8 cellular contexts compared by ENCODE assay signal in the genomic region with DNA sequence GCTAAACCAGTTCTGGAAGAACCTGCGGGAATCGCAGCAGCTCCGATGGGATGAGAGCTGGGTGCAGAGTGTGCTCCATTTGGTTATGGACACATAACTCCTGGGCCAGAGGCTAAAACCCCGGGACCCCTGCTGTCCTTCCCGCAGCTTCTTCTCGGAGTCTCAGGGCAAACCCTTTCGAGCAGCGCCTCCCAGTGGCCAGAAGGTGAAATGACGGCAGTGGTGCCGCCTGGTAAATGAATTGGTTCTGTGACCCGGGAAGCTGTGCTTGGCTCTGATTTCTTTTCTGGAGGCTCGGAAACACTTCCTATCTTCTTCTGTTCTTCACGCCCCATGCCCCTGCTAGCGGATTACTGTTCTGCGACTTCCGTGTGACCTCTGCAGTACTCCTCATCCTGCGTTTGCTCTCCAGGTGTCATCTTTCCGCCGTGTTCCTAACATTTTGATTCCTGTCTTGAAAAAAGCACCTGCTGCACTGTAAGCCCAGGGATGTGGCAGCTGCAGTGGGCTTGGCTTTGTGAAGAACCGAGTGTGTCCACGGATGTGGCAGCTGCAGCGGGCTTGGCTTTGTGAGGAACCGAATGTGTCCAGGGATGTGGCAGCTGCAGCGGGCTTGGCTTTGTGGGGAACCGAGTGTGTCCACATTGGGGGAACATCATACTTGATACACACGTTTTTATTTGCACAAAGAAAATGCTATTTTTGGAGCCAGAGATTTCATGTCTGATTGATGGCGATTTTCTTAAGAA.
DNase-seq lines count a peak whose midpoint lies in the region; ATAC-seq and TF ChIP-seq lines count a peak whose summit lies in the region.
"Not testable (repeated sequence)": the region's sequence is repeated elsewhere in the genome, so short reads cannot be mapped to it uniquely, and the experiment has no call there.

No MANE protein-coding gene starts in this region.

- H3K9me3 ChIP-seq in DND-41 (ENCODE audit: insufficient read depth, low read length, severe bottlenecking); Loucy (ENCODE audit: insufficient read depth, low read depth, low read length); hepatocyte (ENCODE audit: low read depth); testis: not testable (repeated sequence)

- H3F3A ChIP-seq in Loucy (ENCODE audit: low read depth): not testable (repeated sequence)

- H2AFZ ChIP-seq in DND-41 (ENCODE audit: low read depth, low read length); Loucy (ENCODE audit: low read length); hepatocyte: not testable (repeated sequence)

- DNase-seq in DND-41: peak; percentile 71
- not testable (repeated sequence) for DNase-seq in RWPE1 (ENCODE audit: low spot score); hepatocyte (ENCODE audit: low spot score)
- DNase-seq in activated CD8-positive, alpha-beta memory T cell treated with anti-CD3 and anti-CD28 coated beads, Interleukin-2, amount 50 U/mL, for 4 hours: peak; percentile 54
- DNase-seq in central memory CD4-positive, alpha-beta T cell: peak; percentile 31
- DNase-seq in pons (ENCODE audit: low spot score): peak; percentile 25
- DNase-seq in testis: peak; percentile 59

- intact Hi-C loops in testis (cut with DNase I; ENCODE audit: low total_unique reads): not testable (repeated sequence)

- H4K20me1 ChIP-seq in DND-41 (ENCODE audit: insufficient read depth, low read length); Loucy (ENCODE audit: insufficient read depth, low read length, poor library complexity, severe bottlenecking); hepatocyte (ENCODE audit: insufficient read depth, poor library complexity, severe bottlenecking): not testable (repeated sequence)

- POLR2A ChIA-PET in RWPE1 (lab: Yijun Ruan, JAX; ENCODE audit: low non-redundant PET): not testable (repeated sequence)

- not testable (repeated sequence) for H3K36me3 ChIP-seq in DND-41 (ENCODE audit: insufficient read depth, low read length); Loucy (ENCODE audit: insufficient read depth, low read length); hepatocyte (replicated peaks; ENCODE audit: insufficient read depth, low read depth); testis (ENCODE audit: low read depth, missing control alignments)

- not testable (repeated sequence) for TF ChIP-seq POLR2A in testis (IDR thresholded peaks at IDR 0.05)

- H3K79me2 ChIP-seq in DND-41 (ENCODE audit: insufficient read depth, low read length); Loucy (ENCODE audit: insufficient read depth, low read length); hepatocyte: not testable (repeated sequence)

- peaks cover 31% of the 10 kb centered on the region for H3K4me1 ChIP-seq in DND-41 (ENCODE audit: insufficient read depth, low read length)
- not testable (repeated sequence) for H3K4me1 ChIP-seq in Loucy (ENCODE audit: insufficient read depth, low read length, poor library complexity, severe bottlenecking); hepatocyte (ENCODE audit: insufficient read depth); testis

- H3K9ac ChIP-seq in DND-41 (ENCODE audit: low read depth, low read length); Loucy (ENCODE audit: low read depth, low read length, poor library complexity, severe bottlenecking): not testable (repeated sequence)

- CTCF ChIA-PET in RWPE1 (lab: Yijun Ruan, JAX): interaction anchor here (0.7 kb wide), 2 partner anchors 15 to 135 kb away, joined by 3 read pairs; no protein-coding TSS in a partner anchor

- not testable (repeated sequence) for H3K4me3 ChIP-seq in DND-41 (ENCODE audit: low read depth in 1 of 2, low read length in 2 of 2); Loucy (ENCODE audit: low read length, poor library complexity, severe bottlenecking); hepatocyte; testis

- H3K4me2 ChIP-seq in DND-41 (ENCODE audit: insufficient read depth, low read length) (peak overlapping the region; percentile 19), hepatocyte (peak overlapping the region; percentile 44)
- H3K4me2 ChIP-seq in Loucy (ENCODE audit: low read depth, low read length, poor library complexity, severe bottlenecking): not testable (repeated sequence)

- not testable (repeated sequence) for H3K9me2 ChIP-seq in Loucy (replicated peaks; ENCODE audit: low read depth, low read length); hepatocyte (replicated peaks; ENCODE audit: insufficient read depth)

- WGBS in hepatocyte (ENCODE audit: low lambda C conversion rate, missing lambda C conversion rate): 25% methylated on average over 26 of the region's 27 CpGs
- WGBS in testis, 2 donors: 32 to 40% methylated on average over 25 to 27 of the region's 27 CpGs

- peak overlapping the region; percentile 34; the same call in 1 of the 2 replicates for H3K27ac ChIP-seq in DND-41 (ENCODE audit: low read length)
- H3K27ac ChIP-seq in RWPE1, hepatocyte, testis: not testable (repeated sequence)

- not testable (repeated sequence) for H3K27me3 ChIP-seq in DND-41 (ENCODE audit: insufficient read depth, low read length, poor library complexity); Loucy (ENCODE audit: insufficient read depth, low read length, poor library complexity, severe bottlenecking); hepatocyte; testis

- TF ChIP-seq CTCF in DND-41 (IDR thresholded peaks at IDR 0.05; ENCODE audit: borderline replicate concordance, extremely low read depth, low read length, poor library complexity, severe bottlenecking) (peak; percentile 59), Loucy (conservative IDR thresholded peaks at IDR 0.05; ENCODE audit: low read length) (peak; percentile 53), RWPE1 (conservative IDR thresholded peaks at IDR 0.05; ENCODE audit: low read depth) (peak; percentile 53), hepatocyte (IDR thresholded peaks at IDR 0.05; ENCODE audit: poor library complexity) (peak; percentile 59), testis (IDR thresholded peaks at IDR 0.05) (peak; percentile 19 to 54 (median 49))

- ATAC-seq in DND-41 (ENCODE audit: insufficient read depth, low read depth): not testable (repeated sequence)
